Comparison of ENCODE assay signal across 37 cellular contexts in genomic region chr5:95797301-95797700, GRCh38.
"Had no signal": no experiment of that assay in that cellular context is flagged by ENCODE, and none has a peak within 500 bp of the region (broad histone marks: within the 10 kb centered on the region; RNA-seq: fewer than 3 reads in every experiment).

No MANE protein-coding gene starts in this region.

- H3K36me3 Mint-ChIP-seq: activated naive CD4-positive, alpha-beta T cell treated with anti-CD3 and anti-CD28 coated beads, Interleukin-2, amount 50 U/mL, for 24 hours had no signal

- H3K36me3 ChIP-seq: ascending aorta had no signal

- H3K27me3 Mint-ChIP-seq: activated B cell treated with CpG ODN at 0.5 μM for 24 hours; activated CD4-positive, alpha-beta memory T cell treated with anti-CD3 and anti-CD28 coated beads, Interleukin-2, amount 10 ng/mL, durations not matched to agents 7 days and 5 days; activated CD4-positive, alpha-beta T cell treated with anti-CD3 and anti-CD28 coated beads for 36 hours; activated CD4-positive, alpha-beta T cell treated with anti-CD3 and anti-CD28 coated beads, Interleukin-2, amount 10 ng/mL, durations not matched to agents 7 days and 5 days; activated CD8-positive, alpha-beta memory T cell treated with anti-CD3 and anti-CD28 coated beads, Interleukin-2, amount 10 ng/mL, durations not matched to agents 7 days and 5 days; activated naive CD4-positive, alpha-beta T cell treated with anti-CD3 and anti-CD28 coated beads, Interleukin-2, amount 10 ng/mL, durations not matched to agents 7 days and 5 days; activated naive CD4-positive, alpha-beta T cell treated with anti-CD3 and anti-CD28 coated beads, Interleukin-2, amount 50 U/mL, for 24 hours; activated naive CD8-positive, alpha-beta T cell; activated naive CD8-positive, alpha-beta T cell treated with anti-CD3 and anti-CD28 coated beads, Interleukin-2, amount 10 ng/mL, durations not matched to agents 7 days and 5 days; activated naive CD8-positive, alpha-beta T cell treated with anti-CD3 and anti-CD28 coated beads, Interleukin-2, amount 50 U/mL, for 24 hours; activated T-cell treated with anti-CD3 and anti-CD28 coated beads, Interleukin-2, amount 50 U/mL, for 24 hours; brain; central memory CD8-positive, alpha-beta T cell had no signal

- H3K27ac ChIP-seq: ascending aorta, VCaP had no signal

- H3K9me3 ChIP-seq: ascending aorta had no signal

- H3K4me1 Mint-ChIP-seq: activated B cell treated with CpG ODN at 0.5 μM for 24 hours; activated CD4-positive, alpha-beta T cell treated with anti-CD3 and anti-CD28 coated beads for 36 hours; activated naive CD4-positive, alpha-beta T cell treated with anti-CD3 and anti-CD28 coated beads, Interleukin-2, amount 50 U/mL, for 24 hours; brain; central memory CD8-positive, alpha-beta T cell had no signal

- DNase-seq: activated B cell treated with CpG ODN at 0.5 μM for 24 hours; activated CD4-positive, alpha-beta memory T cell treated with anti-CD3 and anti-CD28 coated beads, Interleukin-2, amount 10 ng/mL, durations not matched to agents 7 days and 5 days; activated CD4-positive, alpha-beta T cell treated with anti-CD3 and anti-CD28 coated beads for 1 hour; activated CD4-positive, alpha-beta T cell treated with anti-CD3 and anti-CD28 coated beads for 36 hours; activated CD4-positive, alpha-beta T cell treated with anti-CD3 and anti-CD28 coated beads for 48 hours; activated CD4-positive, alpha-beta T cell treated with anti-CD3 and anti-CD28 coated beads, Interleukin-2, amount 10 ng/mL, durations not matched to agents 7 days and 5 days; activated CD4-positive, alpha-beta T cell treated with anti-CD3 and anti-CD28 coated beads, Interleukin-2, amount 50 U/mL, for 48 hours; activated CD8-positive, alpha-beta memory T cell treated with anti-CD3 and anti-CD28 coated beads for 24 hours; activated CD8-positive, alpha-beta memory T cell treated with anti-CD3 and anti-CD28 coated beads, Interleukin-2, amount 10 ng/mL, durations not matched to agents 7 days and 5 days; activated CD8-positive, alpha-beta memory T cell treated with anti-CD3 and anti-CD28 coated beads, Interleukin-2, amount 50 U/mL, for 48 hours; activated CD8-positive, alpha-beta T cell treated with anti-CD3 and anti-CD28 coated beads, Interleukin-2, amount 10 ng/mL, durations not matched to agents 7 days and 5 days; activated effector memory CD4-positive, alpha-beta T cell treated with Interleukin-2 at 50 U/mL for 16 hours; activated gamma-delta T cell; activated naive CD4-positive, alpha-beta T cell treated with anti-CD3 and anti-CD28 coated beads, Interleukin-2, amount 10 ng/mL, durations not matched to agents 7 days and 5 days; activated naive CD4-positive, alpha-beta T cell treated with Interleukin-2 at 50 U/mL for 16 hours; activated naive CD8-positive, alpha-beta T cell treated with anti-CD3 and anti-CD28 coated beads, Interleukin-2, amount 10 ng/mL, durations not matched to agents 7 days and 5 days; activated naive CD8-positive, alpha-beta T cell treated with anti-CD3 and anti-CD28 coated beads, Interleukin-2, amount 50 U/mL, for 24 hours; activated T-cell treated with anti-CD3 and anti-CD28 coated beads, Interleukin-2, amount 50 U/mL, for 24 hours; activated T-cell treated with anti-CD3 and anti-CD28 coated beads, Interleukin-2, amount 50 U/mL, for 48 hours; amygdala; anterior cingulate cortex; caudate nucleus; cerebellar nuclear complex; T-helper 1 cell; T-helper 2 cell; T-helper 9 cell had no signal

- H3K4me3 ChIP-seq: ascending aorta had no signal

- H3K9me3 Mint-ChIP-seq: activated B cell treated with CpG ODN at 0.5 μM for 24 hours; activated CD4-positive, alpha-beta memory T cell treated with anti-CD3 and anti-CD28 coated beads, Interleukin-2, amount 10 ng/mL, durations not matched to agents 7 days and 5 days; activated CD4-positive, alpha-beta T cell treated with anti-CD3 and anti-CD28 coated beads, Interleukin-2, amount 10 ng/mL, durations not matched to agents 7 days and 5 days; activated naive CD4-positive, alpha-beta T cell treated with anti-CD3 and anti-CD28 coated beads, Interleukin-2, amount 10 ng/mL, durations not matched to agents 7 days and 5 days; activated naive CD4-positive, alpha-beta T cell treated with anti-CD3 and anti-CD28 coated beads, Interleukin-2, amount 50 U/mL, for 24 hours; activated naive CD8-positive, alpha-beta T cell treated with anti-CD3 and anti-CD28 coated beads, Interleukin-2, amount 10 ng/mL, durations not matched to agents 7 days and 5 days; activated naive CD8-positive, alpha-beta T cell treated with anti-CD3 and anti-CD28 coated beads, Interleukin-2, amount 50 U/mL, for 24 hours; activated T-cell treated with anti-CD3 and anti-CD28 coated beads, Interleukin-2, amount 50 U/mL, for 24 hours; activated T-helper 2 cell treated with anti-CD3 and anti-CD28 coated beads, Interferon-gamma antibody, Interleukin-2, Interleukin-4, amounts not matched to agents 10 μg/mL and 5 μg/mL and 100 μg/mL, durations not matched to agents 14 hours and 24 hours and 36 hours; central memory CD8-positive, alpha-beta T cell; T-helper 1 cell treated with Interleukin-12 subunit alpha and Interleukin-12 subunit beta and Interleukin-4 antibody, amounts not matched to agents 30 μg/mL and 1 μg/mL, for 36 hours; T-helper 2 cell treated with Interferon-gamma antibody and Interleukin-4, amounts not matched to agents 5 μg/mL and 100 μg/mL, for 36 hours had no signal

- H3K4me3 Mint-ChIP-seq: activated B cell treated with CpG ODN at 0.5 μM for 24 hours; activated CD4-positive, alpha-beta memory T cell treated with anti-CD3 and anti-CD28 coated beads, Interleukin-2, amount 10 ng/mL, durations not matched to agents 7 days and 5 days; activated CD4-positive, alpha-beta T cell treated with anti-CD3 and anti-CD28 coated beads for 36 hours; activated CD4-positive, alpha-beta T cell treated with anti-CD3 and anti-CD28 coated beads, Interleukin-2, amount 10 ng/mL, durations not matched to agents 7 days and 5 days; activated CD8-positive, alpha-beta memory T cell treated with anti-CD3 and anti-CD28 coated beads, Interleukin-2, amount 10 ng/mL, durations not matched to agents 7 days and 5 days; activated CD8-positive, alpha-beta T cell treated with anti-CD3 and anti-CD28 coated beads, Interleukin-2, amount 10 ng/mL, durations not matched to agents 7 days and 5 days; activated naive CD4-positive, alpha-beta T cell treated with anti-CD3 and anti-CD28 coated beads, Interleukin-2, amount 10 ng/mL, durations not matched to agents 7 days and 5 days; activated naive CD4-positive, alpha-beta T cell treated with anti-CD3 and anti-CD28 coated beads, Interleukin-2, amount 50 U/mL, for 24 hours; activated naive CD8-positive, alpha-beta T cell; activated naive CD8-positive, alpha-beta T cell treated with anti-CD3 and anti-CD28 coated beads, Interleukin-2, amount 10 ng/mL, durations not matched to agents 7 days and 5 days; activated naive CD8-positive, alpha-beta T cell treated with anti-CD3 and anti-CD28 coated beads, Interleukin-2, amount 50 U/mL, for 24 hours; activated T-cell treated with anti-CD3 and anti-CD28 coated beads, Interleukin-2, amount 50 U/mL, for 24 hours; brain; central memory CD8-positive, alpha-beta T cell; T-helper 1 cell treated with Interleukin-12 subunit alpha and Interleukin-12 subunit beta and Interleukin-4 antibody, amounts not matched to agents 30 μg/mL and 1 μg/mL, for 36 hours; T-helper 2 cell treated with Interferon-gamma antibody and Interleukin-4, amounts not matched to agents 5 μg/mL and 100 μg/mL, for 36 hours had no signal

- H3K27me3 ChIP-seq: ascending aorta had no signal

- FAIRE-seq: TTC549 had no signal

- H3K4me1 ChIP-seq: ascending aorta had no signal

- H3K27ac Mint-ChIP-seq: activated B cell treated with CpG ODN at 0.5 μM for 24 hours; activated CD4-positive, alpha-beta memory T cell treated with anti-CD3 and anti-CD28 coated beads, Interleukin-2, amount 10 ng/mL, durations not matched to agents 7 days and 5 days; activated CD4-positive, alpha-beta T cell treated with anti-CD3 and anti-CD28 coated beads for 36 hours; activated CD4-positive, alpha-beta T cell treated with anti-CD3 and anti-CD28 coated beads, Interleukin-2, amount 10 ng/mL, durations not matched to agents 7 days and 5 days; activated CD8-positive, alpha-beta memory T cell treated with anti-CD3 and anti-CD28 coated beads, Interleukin-2, amount 10 ng/mL, durations not matched to agents 7 days and 5 days; activated CD8-positive, alpha-beta T cell treated with anti-CD3 and anti-CD28 coated beads, Interleukin-2, amount 10 ng/mL, durations not matched to agents 7 days and 5 days; activated naive CD4-positive, alpha-beta T cell treated with anti-CD3 and anti-CD28 coated beads, Interleukin-2, amount 10 ng/mL, durations not matched to agents 7 days and 5 days; activated naive CD4-positive, alpha-beta T cell treated with anti-CD3 and anti-CD28 coated beads, Interleukin-2, amount 50 U/mL, for 24 hours; activated naive CD8-positive, alpha-beta T cell; activated naive CD8-positive, alpha-beta T cell treated with anti-CD3 and anti-CD28 coated beads, Interleukin-2, amount 10 ng/mL, durations not matched to agents 7 days and 5 days; activated naive CD8-positive, alpha-beta T cell treated with anti-CD3 and anti-CD28 coated beads, Interleukin-2, amount 50 U/mL, for 24 hours; activated T-cell treated with anti-CD3 and anti-CD28 coated beads, Interleukin-2, amount 50 U/mL, for 24 hours; activated T-helper 2 cell treated with anti-CD3 and anti-CD28 coated beads, Interferon-gamma antibody, Interleukin-2, Interleukin-4, amounts not matched to agents 10 μg/mL and 5 μg/mL and 100 μg/mL, durations not matched to agents 14 hours and 24 hours and 36 hours; brain; T-helper 1 cell treated with Interleukin-12 subunit alpha and Interleukin-12 subunit beta and Interleukin-4 antibody, amounts not matched to agents 30 μg/mL and 1 μg/mL, for 36 hours; T-helper 2 cell treated with Interferon-gamma antibody and Interleukin-4, amounts not matched to agents 5 μg/mL and 100 μg/mL, for 36 hours had no signal

- ATAC-seq: activated CD4-positive, alpha-beta T cell treated with anti-CD3 and anti-CD28 coated beads for 36 hours; activated CD4-positive, CD25-positive, alpha-beta regulatory T cell treated with anti-CD3 and anti-CD28 coated beads, Interleukin-2, amount 50 U/mL, for 24 hours; activated CD8-positive, alpha-beta memory T cell treated with anti-CD3 and anti-CD28 coated beads, Interleukin-2, amount 10 ng/mL, durations not matched to agents 7 days and 5 days; activated CD8-positive, alpha-beta T cell treated with anti-CD3 and anti-CD28 coated beads, Interleukin-2, amount 10 ng/mL, durations not matched to agents 7 days and 5 days; activated naive CD8-positive, alpha-beta T cell treated with anti-CD3 and anti-CD28 coated beads, Interleukin-2, amount 50 U/mL, for 24 hours had no signal
